Comparison of ENCODE assay signal across 9 cellular contexts in the genomic region with DNA sequence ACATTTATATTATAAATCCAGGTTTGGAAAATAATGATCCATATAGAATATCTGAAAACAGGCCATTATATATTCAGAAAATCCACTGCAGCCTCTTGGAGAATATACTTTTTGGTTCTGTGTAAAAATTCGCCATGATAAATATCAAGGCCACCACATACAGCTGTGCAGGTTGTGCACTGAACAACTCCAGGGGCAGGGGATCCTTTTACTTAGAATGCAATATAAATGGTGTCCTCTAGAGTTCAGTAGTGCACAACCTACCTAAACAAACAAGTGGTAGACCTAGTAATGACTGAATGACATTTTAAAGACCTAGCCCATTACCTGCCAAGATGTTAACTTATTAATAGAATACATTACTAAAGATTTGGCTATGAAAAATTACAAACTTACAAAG. TPM values are rescaled to one million over a fixed set of nuclear protein-coding genes. Genes with fewer than 3 reads are reported as not detected.
DNase-seq lines count a peak whose midpoint lies in the region; ATAC-seq and TF ChIP-seq lines count a peak whose summit lies in the region.
"Had no signal": no experiment of that assay in that cellular context is flagged by ENCODE, and none has a peak within 500 bp of the region (broad histone marks: within the 10 kb centered on the region; RNA-seq: fewer than 3 reads in every experiment).

No MANE protein-coding gene starts in this region.

- H3K9me3 ChIP-seq in upper lobe of right lung (no peaks in the 10 kb centered on the region), tibial nerve (no peaks in the 10 kb centered on the region)
- H3K9me3 ChIP-seq: neutrophil had no signal

- DNase-seq in GM12864 (ENCODE audit: low read depth) (no peak), H4 (ENCODE audit: low spot score) (peak; percentile 52), NCI-H69 (lab: John Stamatoyannopoulos, UW) (peak; percentile 33), glomerular visceral epithelial cell (ENCODE audit: extremely low spot score) (peak; percentile 32), upper lobe of right lung (no peak), SK-N-DZ (ENCODE audit: low spot score) (no peak), tibial nerve (ENCODE audit: low spot score in 2 of 2) (no peak)

- TF ChIP-seq CTCF in GM12864 (IDR thresholded peaks at IDR 0.05; ENCODE audit: low read depth, low read length, missing control alignments) (peak; percentile 34), upper lobe of right lung (IDR thresholded peaks at IDR 0.05) (no peak), tibial nerve (IDR thresholded peaks at IDR 0.05) (no peak)

- intact Hi-C loops in upper lobe of right lung (cut with DNase I): no loop called here

- ATAC-seq in upper lobe of right lung: no peak
- no peak for ATAC-seq in HG03571 (IDR thresholded peaks at IDR 0.05; ENCODE audit: unreplicated experiment)

- no peak for TF ChIP-seq EP300 in tibial nerve (IDR thresholded peaks at IDR 0.05)

- H3K27ac ChIP-seq in upper lobe of right lung (no peak overlapping the region), tibial nerve (no peak overlapping the region)
- H3K27ac ChIP-seq: neutrophil had no signal

- H3K27me3 ChIP-seq in upper lobe of right lung: no peaks in the 10 kb centered on the region
- no peaks in the 10 kb centered on the region for H3K27me3 ChIP-seq in tibial nerve

- no peaks in the 10 kb centered on the region for H3K36me3 ChIP-seq in upper lobe of right lung
- H3K36me3 ChIP-seq in tibial nerve: no peaks in the 10 kb centered on the region
- H3K36me3 ChIP-seq: neutrophil had no signal

- no peaks in the 10 kb centered on the region for H3K4me1 ChIP-seq in upper lobe of right lung
- peaks cover 0 to 3% (median 0%) of the 10 kb centered on the region in 4 donors for H3K4me1 ChIP-seq in tibial nerve

- TF ChIP-seq POLR2A in tibial nerve (IDR thresholded peaks at IDR 0.05): no peak

- 90 to 100% methylated on average over 1 of the region's 1 CpG for WGBS in tibial nerve, 2 donors

- no peak overlapping the region for H3K4me3 ChIP-seq in GM12864 (ENCODE audit: low read depth, low read length)
- H3K4me3 ChIP-seq in upper lobe of right lung: no peak overlapping the region
- H3K4me3 ChIP-seq in tibial nerve: no peak overlapping the region

RNA-seq across cellular contexts. Expression of a gene that starts 22.4 kb away (rescaled TPM):
- total RNA-seq in H4 (2014; rRNA removed; shearing (Covaris generic)): not detected in 2 replicates
- total RNA-seq in upper lobe of right lung: 2.2 TPM
- polyA plus RNA-seq in SK-N-DZ (2014; cell fraction: cytosol; rRNA removed): 0.23 TPM in 1 of 2 replicates, not detected in the other
- not detected in 2 replicates for polyA plus RNA-seq in SK-N-DZ (2014; cell fraction: nucleus; rRNA removed)
- total RNA-seq in tibial nerve: not detected

RNA-seq across cellular contexts. Expression of a gene that starts 37.9 kb away (rescaled TPM):
- 33.2 and 46.4 TPM in 2 replicates for total RNA-seq in H4 (2014; rRNA removed; shearing (Covaris generic))
- 12.0 TPM for total RNA-seq in upper lobe of right lung
- polyA plus RNA-seq in SK-N-DZ (2014; cell fraction: cytosol; rRNA removed): 37.8 and 43.6 TPM in 2 replicates
- 20.1 and 21.1 TPM in 2 replicates for polyA plus RNA-seq in SK-N-DZ (2014; cell fraction: nucleus; rRNA removed)
- 10 to 100 TPM; 12.3 to 16.8 (median 13.9) TPM for total RNA-seq in tibial nerve

Comparison
In these comparisons a context has a peak if more than half of its experiments do, and no peak if none do; other contexts are left out.
1. DNase-seq: peak in H4 (single experiment), NCI-H69 (single experiment) and glomerular visceral epithelial cell (single experiment); none in GM12864 (single experiment), upper lobe of right lung (single experiment), SK-N-DZ (single experiment) and tibial nerve (0 of 2).